Comparison of ENCODE assay signal across 10 cellular contexts in genomic region chr20:57350726-57351041, GRCh38. TPM values are rescaled to one million over a fixed set of nuclear protein-coding genes. Genes with fewer than 3 reads are reported as not detected.
DNase-seq lines count a peak whose midpoint lies in the region; TF ChIP-seq lines count a peak whose summit lies in the region.
"Not testable (repeated sequence)": the region's sequence is repeated elsewhere in the genome, so short reads cannot be mapped to it uniquely, and the experiment has no call there.
"Had no signal": no experiment of that assay in that cellular context is flagged by ENCODE, and none has a peak within 500 bp of the region (broad histone marks: within the 10 kb centered on the region; RNA-seq: fewer than 3 reads in every experiment).

No MANE protein-coding gene starts in this region.

- not testable (repeated sequence) for H2BK5ac ChIP-seq in neuronal stem cell (ENCODE audit: low read length)

- H3K23ac ChIP-seq in neuronal stem cell (ENCODE audit: low read depth, low read length, poor library complexity) = peak overlapping the region; percentile 89

- H3K36me3 ChIP-seq in BLaER1 (peaks cover 36% of the 10 kb centered on the region), neuronal stem cell (replicated peaks in 1 of 2; ENCODE audit: control insufficient read depth in 2 of 2, insufficient read depth in 2 of 2, low read length in 2 of 2) (peaks cover 0 to 15% of the 10 kb centered on the region in 2 donors)
- not testable (repeated sequence) for H3K36me3 ChIP-seq in HUES64 (ENCODE audit: insufficient read depth, low read length); kidney epithelial cell (ENCODE audit: control insufficient read depth, insufficient read depth, low read length)

- H3K27me3 ChIP-seq in BLaER1; HUES64 (ENCODE audit: insufficient read depth, low read length); kidney epithelial cell (ENCODE audit: control insufficient read depth, insufficient read depth, low read length); neuronal stem cell (ENCODE audit: control insufficient read depth in 3 of 3, insufficient read depth in 3 of 3, low read depth in 1 of 3, low read length in 3 of 3): not testable (repeated sequence)

- not testable (repeated sequence) for H2BK12ac ChIP-seq in neuronal stem cell (ENCODE audit: low read length)

- H3K4me1 Mint-ChIP-seq in T-helper 2 cell treated with Interferon-gamma antibody and Interleukin-4, amounts not matched to agents 5 μg/mL and 100 μg/mL, for 36 hours (ENCODE audit: low read depth) = peaks cover 19% of the 10 kb centered on the region

- not testable (repeated sequence) for H2BK120ac ChIP-seq in neuronal stem cell (ENCODE audit: low read depth, low read length)

- not testable (repeated sequence) for DNase-seq in T-helper 2 cell treated with Interferon-gamma antibody and Interleukin-4, amounts not matched to agents 5 μg/mL and 100 μg/mL, for 36 hours (ENCODE audit: low spot score); astrocyte of the cerebellum (ENCODE audit: low read depth); epithelial cell of proximal tubule (ENCODE audit: low read depth); kidney epithelial cell (ENCODE audit: low read depth); neuronal stem cell (ENCODE audit: low spot score); substantia nigra (lab: John Stamatoyannopoulos, UW)

- H3K4me3 ChIP-seq in BLaER1 = peak overlapping the region; percentile 94
- peak overlapping the region; percentile 90 for H3K4me3 ChIP-seq in HUES64 (ENCODE audit: low read length)
- peak overlapping the region; percentile 100 for H3K4me3 ChIP-seq in astrocyte of the cerebellum (ENCODE audit: low read depth, low read length)
- peak overlapping the region; percentile 100 for H3K4me3 ChIP-seq in epithelial cell of proximal tubule (ENCODE audit: low read depth, low read length)
- H3K4me3 ChIP-seq in kidney epithelial cell (ENCODE audit: low read depth, low read length) = peak overlapping the region; percentile 77
- peak overlapping the region; percentile 85 to 96 for H3K4me3 ChIP-seq in neuronal stem cell (ENCODE audit: low read length in 2 of 2)

- not testable (repeated sequence) for H4K8ac ChIP-seq in neuronal stem cell (ENCODE audit: low read depth, low read length)

- H4K91ac ChIP-seq in neuronal stem cell (ENCODE audit: low read depth, low read length, poor library complexity) = not testable (repeated sequence)

- not testable (repeated sequence) for H2AK5ac ChIP-seq in neuronal stem cell (ENCODE audit: low read depth, low read length)

- WGBS in HUES64 = 20% methylated on average over 9 of the region's 24 CpGs
- WGBS in neuronal stem cell (ENCODE audit: extremely low coverage in 2 of 2, insufficient read length in 2 of 2, insufficient replicate concordance in 1 of 2), 2 donors = no CpG with 5 or more reads among the region's 24 CpGs

- peaks cover 35% of the 10 kb centered on the region for H4K20me1 ChIP-seq in BLaER1

- peaks cover 35% of the 10 kb centered on the region for H3K4me1 ChIP-seq in BLaER1
- H3K4me1 ChIP-seq in HUES64 (ENCODE audit: insufficient read depth, low read length); neuronal stem cell (ENCODE audit: control insufficient read depth in 2 of 2, insufficient read depth in 1 of 2, low read depth in 1 of 2, low read length in 2 of 2): not testable (repeated sequence)

- H2AFZ ChIP-seq in neuronal stem cell (ENCODE audit: low read length) = peak overlapping the region; percentile 87

- not testable (repeated sequence) for H3K9me3 Mint-ChIP-seq in T-helper 2 cell treated with Interferon-gamma antibody and Interleukin-4, amounts not matched to agents 5 μg/mL and 100 μg/mL, for 36 hours

- H3K18ac ChIP-seq in neuronal stem cell (ENCODE audit: low read length) = peak overlapping the region; percentile 89

- H3K79me1 ChIP-seq in neuronal stem cell (ENCODE audit: low read depth, low read length) = not testable (repeated sequence)

- not testable (repeated sequence) for H3K27me3 Mint-ChIP-seq in T-helper 2 cell treated with Interferon-gamma antibody and Interleukin-4, amounts not matched to agents 5 μg/mL and 100 μg/mL, for 36 hours (ENCODE audit: low read depth)

- peak overlapping the region; percentile 96 for H3K4me3 Mint-ChIP-seq in T-helper 2 cell treated with Interferon-gamma antibody and Interleukin-4, amounts not matched to agents 5 μg/mL and 100 μg/mL, for 36 hours

- peak overlapping the region; percentile 98 for H3K4me2 ChIP-seq in BLaER1
- H3K4me2 ChIP-seq in neuronal stem cell (ENCODE audit: insufficient read depth, low read length, poor library complexity, severe bottlenecking) = peak overlapping the region; percentile 72

- not testable (repeated sequence) for H2BK15ac ChIP-seq in neuronal stem cell (ENCODE audit: low read length)

- peak overlapping the region; percentile 97 for H3K9ac ChIP-seq in BLaER1
- H3K9ac ChIP-seq in HUES64 (ENCODE audit: low read depth, low read length) = peak overlapping the region; percentile 94; the same call in 1 of the 2 replicates
- not testable (repeated sequence) for H3K9ac ChIP-seq in neuronal stem cell (ENCODE audit: low read depth, low read length, poor library complexity)

- TF ChIP-seq CTCF in astrocyte of the cerebellum (IDR thresholded peaks at IDR 0.05; ENCODE audit: low read depth, low read length, missing control alignments); epithelial cell of proximal tubule (conservative IDR thresholded peaks at IDR 0.05; ENCODE audit: low read depth, low read length); kidney epithelial cell (IDR thresholded peaks at IDR 0.05; ENCODE audit: insufficient read depth, low read length, poor library complexity, severe bottlenecking): not testable (repeated sequence)

- in situ Hi-C loops in astrocyte of the cerebellum (cut with HindIII; ENCODE audit: low sequenced_read_pairs) = not testable (repeated sequence)

- not testable (repeated sequence) for H3K14ac ChIP-seq in neuronal stem cell (ENCODE audit: low read length)

- H3K27ac ChIP-seq in BLaER1 (peak overlapping the region; percentile 95), HUES64 (ENCODE audit: low read depth, low read length) (peak overlapping the region; percentile 88), neuronal stem cell (replicated peaks; ENCODE audit: low read length) (peak overlapping the region; percentile 77), substantia nigra (ENCODE audit: low read depth, low read length, poor library complexity, severe bottlenecking) (peak overlapping the region; percentile 83)

- not testable (repeated sequence) for H3K9me3 ChIP-seq in BLaER1; HUES64 (ENCODE audit: insufficient read depth, low read depth, low read length); neuronal stem cell (replicated peaks in 1 of 2; ENCODE audit: control insufficient read depth in 2 of 2, insufficient read depth in 1 of 2, low read depth in 1 of 2, low read length in 2 of 2)

- peaks cover 27% of the 10 kb centered on the region for H3K36me3 Mint-ChIP-seq in T-helper 2 cell treated with Interferon-gamma antibody and Interleukin-4, amounts not matched to agents 5 μg/mL and 100 μg/mL, for 36 hours (ENCODE audit: low read depth)

- H3K4ac ChIP-seq in neuronal stem cell (ENCODE audit: low read length) = not testable (repeated sequence)

- H3K27ac Mint-ChIP-seq in T-helper 2 cell treated with Interferon-gamma antibody and Interleukin-4, amounts not matched to agents 5 μg/mL and 100 μg/mL, for 36 hours = peak overlapping the region; percentile 92

RNA-seq across cellular contexts. Expression of gene RAE1, which starts 0.4 kb away (rescaled TPM):
- polyA plus RNA-seq in HUES64 (2013, experiment 1 of 2) = 41.0 TPM
- polyA plus RNA-seq in HUES64 (2013, experiment 2 of 2) = 40.0 TPM
- total RNA-seq in epithelial cell of proximal tubule = 54.1 and 74.3 TPM in 2 replicates
- total RNA-seq in kidney epithelial cell = 42.9 and 53.8 TPM in 2 replicates
- 21.8 TPM for polyA plus RNA-seq in neuronal stem cell (2013, experiment 1 of 2)
- 21.8 TPM for polyA plus RNA-seq in neuronal stem cell (2013, experiment 2 of 2)

RNA-seq across cellular contexts. Expression of gene SPO11, which starts 21.1 kb away (rescaled TPM):
- not detected for polyA plus RNA-seq in HUES64 (2013, experiment 1 of 2)
- not detected for polyA plus RNA-seq in HUES64 (2013, experiment 2 of 2)
- total RNA-seq in epithelial cell of proximal tubule = not detected in 2 replicates
- total RNA-seq in kidney epithelial cell = not detected in 2 replicates
- not detected for polyA plus RNA-seq in neuronal stem cell (2013, experiment 1 of 2)
- not detected for polyA plus RNA-seq in neuronal stem cell (2013, experiment 2 of 2)
- total RNA-seq: dermis blood vessel endothelial cell, RPMI7951 had no signal

RNA-seq across cellular contexts. Expression of gene RBM38, which starts 40.5 kb away (rescaled TPM):
- polyA plus RNA-seq in HUES64 (2013, experiment 1 of 2) = 64.6 TPM
- polyA plus RNA-seq in HUES64 (2013, experiment 2 of 2) = 63.0 TPM
- total RNA-seq in epithelial cell of proximal tubule (36.8 and 42.2 TPM in 2 replicates), kidney epithelial cell (42.8 and 53.5 TPM in 2 replicates)
- 38.4 TPM for polyA plus RNA-seq in neuronal stem cell (2013, experiment 1 of 2)
- polyA plus RNA-seq in neuronal stem cell (2013, experiment 2 of 2) = 40.3 TPM
